In genomic region chr17:10844667-10845387, GRCh38 we compare ENCODE assay signal across 8 cellular contexts. TPM values are rescaled to one million over a fixed set of nuclear protein-coding genes. Genes with fewer than 3 reads are reported as not detected.
DNase-seq lines count a peak whose midpoint lies in the region; ATAC-seq, FAIRE-seq and TF ChIP-seq lines count a peak whose summit lies in the region.

No MANE protein-coding gene starts in this region.

- no peak for TF ChIP-seq POLR2A in HepG2 (IDR thresholded peaks at IDR 0.05; ENCODE audit: insufficient read depth in 1 of 2, low read depth in 2 of 2, low read length in 2 of 2)

- WGBS in HepG2 (ENCODE audit: low lambda C conversion rate), result 20% methylated on average over 20 of the region's 27 CpGs

- DNase-seq in DMS153 treated with DMSO at 0.1 percent for 48 hours (lab: John Stamatoyannopoulos, UW; ENCODE audit: unreplicated experiment) (peak; percentile 0), DMS153 (lab: John Stamatoyannopoulos, UW) (no peak), NCI-H1930 (lab: John Stamatoyannopoulos, UW) (peak; percentile 17 to 62), dedifferentiated amniotic fluid mesenchymal stem cell (ENCODE audit: extremely low spot score) (peak; percentile 55), HepG2 (ENCODE audit: low spot score) (peak; percentile 45)
- peak; percentile 76 for DNase-seq in activated CD4-positive, alpha-beta T cell treated with anti-CD3 and anti-CD28 coated beads, Interleukin-2, amount 10 ng/mL, durations not matched to agents 7 days and 5 days
- peak; percentile 75 for DNase-seq in stimulated activated CD4-positive, alpha-beta T cell treated with anti-CD3 and anti-CD28 coated beads, Interleukin-2, amount 100 ng/mL, for 24 hours

- POLR2A ChIA-PET in activated CD4-positive, alpha-beta T cell treated with anti-CD3 and anti-CD28 coated beads, Interleukin-2, amount 10 ng/mL, durations not matched to agents 7 days and 5 days (lab: Charles Lee), result interaction anchor here (0.7 to 1.0 kb wide), 2 partner anchors 107 to 542 kb away, joined by 3 to 4 read pairs; no protein-coding TSS in a partner anchor
- POLR2A ChIA-PET in HepG2 (lab: Yijun Ruan, JAX), result interaction anchor here (0.7 kb wide), 1 partner anchor 115 kb away, joined by 3 read pairs; the partner anchor contains the start of gene TMEM220

- no peak overlapping the region for H2AFZ ChIP-seq in HepG2 (ENCODE audit: low read length)

- H3K27ac ChIP-seq in HepG2 (ENCODE audit: extremely low read length, insufficient read depth, low read length), result no peak overlapping the region

- BruUV-seq in HepG2 (replicated peaks; lab: Mats Ljungman, UMichigan), result no TSS peak

- TF ChIP-seq EP300 in HepG2 (IDR thresholded peaks at IDR 0.05; ENCODE audit: low read depth in 2 of 2, low read length in 2 of 2) (no peak), HepG2 (CRISPR knock-in tag; IDR thresholded peaks at IDR 0.05; ENCODE audit: borderline replicate concordance) (no peak)

- H3K9me3 ChIP-seq in HepG2 (ENCODE audit: low read length), result no peaks in the 10 kb centered on the region

- intact Hi-C loops in HepG2 (cut with micrococcal nuclease; ENCODE audit: unreplicated experiment), result loop anchor here (1.0 to 5.0 kb wide), 4 partner anchors 72 to 199 kb away; no protein-coding TSS in a partner anchor

- no peaks in the 10 kb centered on the region for H3K27me3 Mint-ChIP-seq in activated CD4-positive, alpha-beta T cell treated with anti-CD3 and anti-CD28 coated beads, Interleukin-2, amount 10 ng/mL, durations not matched to agents 7 days and 5 days

- no peaks in the 10 kb centered on the region for H3K9me3 Mint-ChIP-seq in activated CD4-positive, alpha-beta T cell treated with anti-CD3 and anti-CD28 coated beads, Interleukin-2, amount 10 ng/mL, durations not matched to agents 7 days and 5 days

- peak overlapping the region; percentile 46; the same call in 1 of the 2 replicates for H3K4me2 ChIP-seq in HepG2 (ENCODE audit: low read depth, low read length)

- peak; percentile 83 for TF ChIP-seq RAD21 in HepG2 (CRISPR knock-in tag; IDR thresholded peaks at IDR 0.05)

- peaks cover 7% of the 10 kb centered on the region for H3K4me1 Mint-ChIP-seq in activated CD4-positive, alpha-beta T cell treated with anti-CD3 and anti-CD28 coated beads, Interleukin-2, amount 10 ng/mL, durations not matched to agents 7 days and 5 days

- no peaks in the 10 kb centered on the region for H3K79me2 ChIP-seq in HepG2 (ENCODE audit: insufficient read depth, low read length)

- CTCF ChIA-PET in activated CD4-positive, alpha-beta T cell treated with anti-CD3 and anti-CD28 coated beads, Interleukin-2, amount 10 ng/mL, durations not matched to agents 7 days and 5 days (lab: Charles Lee), result interaction anchor here (0.8 to 2.7 kb wide), 8 partner anchors 9 to 488 kb away, joined by 3 to 19 read pairs (median 5); no protein-coding TSS in a partner anchor
- CTCF ChIA-PET in HepG2 (lab: Yijun Ruan, JAX; ENCODE audit: low intra/inter-chr PET ratio, low total read pairs), result interaction anchor here (1.0 to 3.3 kb wide), 5 partner anchors 72 to 214 kb away, joined by 4 to 43 read pairs (median 8); no protein-coding TSS in a partner anchor

- H3K4me3 Mint-ChIP-seq in activated CD4-positive, alpha-beta T cell treated with anti-CD3 and anti-CD28 coated beads, Interleukin-2, amount 10 ng/mL, durations not matched to agents 7 days and 5 days, result peak overlapping the region; percentile 65

- peaks cover 10% of the 10 kb centered on the region for H3K4me1 ChIP-seq in HepG2 (ENCODE audit: insufficient read depth, low read length)

- H3K27ac Mint-ChIP-seq in activated CD4-positive, alpha-beta T cell treated with anti-CD3 and anti-CD28 coated beads, Interleukin-2, amount 10 ng/mL, durations not matched to agents 7 days and 5 days, result no peak overlapping the region

- in situ Hi-C loops in HepG2 (cut with HindIII; ENCODE audit: extremely low pct_ligation_motif_present, low pct_unique_long_range_greater_than_20kb), result loop anchor here (5.0 kb wide), 2 partner anchors 108 to 198 kb away; no protein-coding TSS in a partner anchor

- peak; percentile 70 for ATAC-seq in HG02610 (IDR thresholded peaks at IDR 0.05; ENCODE audit: unreplicated experiment)
- ATAC-seq in HepG2, result peak; percentile 90

- peak; percentile 93 for TF ChIP-seq CTCF in HepG2 (CRISPR knock-in tag; IDR thresholded peaks at IDR 0.05)

- no peaks in the 10 kb centered on the region for H3K36me3 Mint-ChIP-seq in activated CD4-positive, alpha-beta T cell treated with anti-CD3 and anti-CD28 coated beads, Interleukin-2, amount 10 ng/mL, durations not matched to agents 7 days and 5 days (ENCODE audit: low read depth)

- no peaks in the 10 kb centered on the region for H4K20me1 ChIP-seq in HepG2 (ENCODE audit: insufficient read depth, low read length)

- no peaks in the 10 kb centered on the region for H3K36me3 ChIP-seq in HepG2 (replicated peaks in 1 of 2; ENCODE audit: control insufficient read depth in 1 of 2, insufficient read depth in 2 of 2, low read length in 2 of 2)

- peak overlapping the region in 1 of 3 experiments; percentile 53; a peak in 1 of 6 replicates for H3K4me3 ChIP-seq in HepG2 (replicated peaks in 1 of 3; ENCODE audit: insufficient read depth in 1 of 3, low read depth in 2 of 3, low read length in 3 of 3)

- peaks cover 3 to 15% of the 10 kb centered on the region in 2 experiments; a peak in 2 of 5 replicates for H3K27me3 ChIP-seq in HepG2 (ENCODE audit: control insufficient read depth in 1 of 2, insufficient read depth in 2 of 2, low read length in 2 of 2)

- H3K9ac ChIP-seq in HepG2 (ENCODE audit: insufficient read depth, low read depth, low read length), result no peak overlapping the region

- FAIRE-seq in HepG2 (lab: Jason Lieb, UNC), result peak; percentile 72

TF ChIP-seq in HepG2, 621 proteins besides CTCF, POLR2A, EP300 and RAD21 (continues in another document):
- TF ChIP-seq SIX1 (CRISPR knock-in tag; IDR thresholded peaks at IDR 0.05; ENCODE audit: borderline replicate concordance) (no peak), STAG1 (CRISPR knock-in tag; IDR thresholded peaks at IDR 0.05) (peak; percentile 89), ZSCAN25 (CRISPR knock-in tag; IDR thresholded peaks at IDR 0.05) (no peak)

RNA-seq across cellular contexts. Expression of gene PIRT, which starts 6.9 kb away (rescaled TPM):
- not detected for total RNA-seq in activated CD4-positive, alpha-beta T cell treated with anti-CD3 and anti-CD28 coated beads, Interleukin-2, amount 10 ng/mL, durations not matched to agents 7 days and 5 days
- not detected in 2 replicates for total RNA-seq in HepG2 (2016; rRNA removed; fragmentation: Illumina TruSeq; extraction: Trizol)
- not detected in 2 replicates for total RNA-seq in HepG2 (2016; cell fraction: cytosol; rRNA removed; fragmentation: Illumina TruSeq; extraction: Trizol; ENCODE audit: low read depth)
- not detected in 2 replicates for total RNA-seq in HepG2 (2016; cell fraction: insoluble cytoplasmic fraction; rRNA removed; fragmentation: Illumina TruSeq; extraction: Trizol)
- total RNA-seq in HepG2 (2016; cell fraction: membrane; rRNA removed; fragmentation: Illumina TruSeq; extraction: Trizol), result not detected in 2 replicates
- total RNA-seq in HepG2 (2016; cell fraction: nucleus; rRNA removed; fragmentation: Illumina TruSeq; extraction: Trizol), result not detected in 2 replicates
- not detected in 2 replicates for polyA plus RNA-seq in HepG2 (2011; rRNA removed)
- polyA plus RNA-seq in HepG2 (2011; cell fraction: cytosol; rRNA removed), result not detected in 2 replicates
- polyA plus RNA-seq in HepG2 (2011; cell fraction: nucleus; rRNA removed), result not detected in 2 replicates
- not detected in 2 replicates for polyA plus RNA-seq in HepG2 (2012)
- polyA plus RNA-seq in HepG2 (2016; cell fraction: cytosol; fragmentation: Illumina TruSeq; extraction: Trizol; ENCODE audit: low read depth), result not detected in 2 replicates
- polyA plus RNA-seq in HepG2 (2016; cell fraction: insoluble cytoplasmic fraction; fragmentation: Illumina TruSeq; extraction: Trizol; ENCODE audit: low read depth), result not detected in 2 replicates
- not detected in 2 replicates for polyA plus RNA-seq in HepG2 (2016; cell fraction: membrane; fragmentation: Illumina TruSeq; extraction: Trizol; ENCODE audit: low read depth)
- not detected in 2 replicates for polyA plus RNA-seq in HepG2 (2016; cell fraction: nucleus; fragmentation: Illumina TruSeq; extraction: Trizol; ENCODE audit: insufficient read depth, low read depth)
- polyA minus RNA-seq in HepG2 (2011; rRNA and poly(A)+ RNA removed; ENCODE audit: low replicate concordance), result not detected in 2 replicates
- not detected in 2 replicates for polyA minus RNA-seq in HepG2 (2011; cell fraction: cytosol; rRNA and poly(A)+ RNA removed)
- not detected in 2 replicates for polyA minus RNA-seq in HepG2 (2011; cell fraction: nucleus; rRNA and poly(A)+ RNA removed)

RNA-seq across cellular contexts. Expression of gene TMEM238L, which starts 40.9 kb away (rescaled TPM):
- total RNA-seq in activated CD4-positive, alpha-beta T cell treated with anti-CD3 and anti-CD28 coated beads, Interleukin-2, amount 10 ng/mL, durations not matched to agents 7 days and 5 days, result not detected
- total RNA-seq in HepG2 (2016; rRNA removed; fragmentation: Illumina TruSeq; extraction: Trizol), result not detected in 2 replicates
- not detected in 2 replicates for total RNA-seq in HepG2 (2016; cell fraction: cytosol; rRNA removed; fragmentation: Illumina TruSeq; extraction: Trizol; ENCODE audit: low read depth)
- total RNA-seq in HepG2 (2016; cell fraction: insoluble cytoplasmic fraction; rRNA removed; fragmentation: Illumina TruSeq; extraction: Trizol), result not detected in 2 replicates
- not detected in 2 replicates for total RNA-seq in HepG2 (2016; cell fraction: membrane; rRNA removed; fragmentation: Illumina TruSeq; extraction: Trizol)
- not detected in 2 replicates for total RNA-seq in HepG2 (2016; cell fraction: nucleus; rRNA removed; fragmentation: Illumina TruSeq; extraction: Trizol)
- polyA plus RNA-seq in HepG2 (2011; rRNA removed), result not detected in 2 replicates
- not detected in 2 replicates for polyA plus RNA-seq in HepG2 (2011; cell fraction: cytosol; rRNA removed)
- polyA plus RNA-seq in HepG2 (2011; cell fraction: nucleus; rRNA removed), result not detected in 2 replicates
- polyA plus RNA-seq in HepG2 (2012), result not detected in 2 replicates
- polyA plus RNA-seq in HepG2 (2016; cell fraction: cytosol; fragmentation: Illumina TruSeq; extraction: Trizol; ENCODE audit: low read depth), result not detected in 2 replicates
- not detected in 2 replicates for polyA plus RNA-seq in HepG2 (2016; cell fraction: insoluble cytoplasmic fraction; fragmentation: Illumina TruSeq; extraction: Trizol; ENCODE audit: low read depth)
- polyA plus RNA-seq in HepG2 (2016; cell fraction: membrane; fragmentation: Illumina TruSeq; extraction: Trizol; ENCODE audit: low read depth), result not detected in 2 replicates
- not detected in 2 replicates for polyA plus RNA-seq in HepG2 (2016; cell fraction: nucleus; fragmentation: Illumina TruSeq; extraction: Trizol; ENCODE audit: insufficient read depth, low read depth)
- polyA minus RNA-seq in HepG2 (2011; rRNA and poly(A)+ RNA removed; ENCODE audit: low replicate concordance), result not detected in 2 replicates
- not detected in 2 replicates for polyA minus RNA-seq in HepG2 (2011; cell fraction: cytosol; rRNA and poly(A)+ RNA removed)
- polyA minus RNA-seq in HepG2 (2011; cell fraction: nucleus; rRNA and poly(A)+ RNA removed), result not detected in 2 replicates
